In the genomic region with DNA sequence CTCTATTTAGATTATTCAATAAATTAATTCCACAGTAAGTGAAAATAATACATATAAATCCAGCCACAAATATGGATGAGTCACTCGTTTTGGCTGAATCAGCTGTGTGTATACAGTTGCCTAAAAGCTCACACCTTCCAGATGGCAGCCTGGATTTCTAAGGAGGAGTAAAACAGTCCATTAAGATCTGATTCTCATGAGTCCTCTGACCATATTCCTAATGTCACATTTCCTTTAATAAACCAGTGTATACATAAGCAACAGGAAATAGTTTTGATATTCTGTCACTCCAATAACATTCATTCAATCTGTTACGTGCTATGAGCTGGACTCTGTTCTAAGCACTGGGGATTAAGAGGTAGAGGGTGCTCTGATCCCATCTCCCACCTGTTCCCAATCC, we compare ENCODE assay signal across 20 cellular contexts. TPM values are rescaled to one million over a fixed set of nuclear protein-coding genes. Genes with fewer than 3 reads are reported as not detected.
DNase-seq lines count a peak whose midpoint lies in the region; TF ChIP-seq lines count a peak whose summit lies in the region.
"Had no signal": no experiment of that assay in that cellular context is flagged by ENCODE, and none has a peak within 500 bp of the region (broad histone marks: within the 10 kb centered on the region; RNA-seq: fewer than 3 reads in every experiment).

No MANE protein-coding gene starts in this region.

- no peak overlapping the region for H3K4me3 ChIP-seq in epithelial cell of esophagus (ENCODE audit: low read length)
- H3K4me3 ChIP-seq in osteoblast (ENCODE audit: insufficient read depth, low read length) = no peak overlapping the region
- no peak overlapping the region for H3K4me3 ChIP-seq in ovary
- H3K4me3 ChIP-seq: prostate gland had no signal

- H3K36me3 ChIP-seq in osteoblast (ENCODE audit: insufficient read depth, low read length) (peaks cover 27% of the 10 kb centered on the region), ovary (no peaks in the 10 kb centered on the region)
- H3K36me3 ChIP-seq: prostate gland had no signal

- peaks cover 12% of the 10 kb centered on the region for H3K4me1 ChIP-seq in osteoblast (ENCODE audit: insufficient read depth, low read length)
- no peaks in the 10 kb centered on the region for H3K4me1 ChIP-seq in ovary (ENCODE audit: insufficient read depth)
- H3K4me1 ChIP-seq: prostate gland had no signal

- H2AFZ ChIP-seq in osteoblast (ENCODE audit: low read length) = no peak overlapping the region

- H3K36me3 Mint-ChIP-seq in activated T-helper 1 cell treated with anti-CD3 and anti-CD28 coated beads, Interleukin-12 subunit alpha, Interleukin-12 subunit beta, Interleukin-2, Interleukin-4 antibody, amounts not matched to agents 30 ng/mL and 10 ng/mL and 1 ng/mL, durations not matched to agents 14 hours and 24 hours and 36 hours (ENCODE audit: low read depth) = peaks cover 31% of the 10 kb centered on the region

- TF ChIP-seq CTCF in epithelial cell of esophagus (IDR thresholded peaks at IDR 0.05; ENCODE audit: insufficient read depth, low read depth, low read length, missing control alignments) (no peak), osteoblast (IDR thresholded peaks at IDR 0.05; ENCODE audit: extremely low read depth, low read depth, low read length) (no peak), ovary (IDR thresholded peaks at IDR 0.05) (no peak)

- peaks cover 14% of the 10 kb centered on the region for H3K9me3 Mint-ChIP-seq in activated T-helper 1 cell treated with anti-CD3 and anti-CD28 coated beads, Interleukin-12 subunit alpha, Interleukin-12 subunit beta, Interleukin-2, Interleukin-4 antibody, amounts not matched to agents 30 ng/mL and 10 ng/mL and 1 ng/mL, durations not matched to agents 14 hours and 24 hours and 36 hours
- H3K9me3 Mint-ChIP-seq: CD4-positive, alpha-beta memory T cell; endodermal cell had no signal

- peak; percentile 57 for DNase-seq in Daoy (ENCODE audit: low read depth)
- peak; percentile 32 for DNase-seq in RKO (ENCODE audit: low spot score)
- peak; percentile 85 for DNase-seq in epithelial cell of esophagus (ENCODE audit: low read depth)
- peak; percentile 88 for DNase-seq in osteoblast (ENCODE audit: insufficient read length, low spot score, missing footprints)
- DNase-seq in activated T-helper 1 cell treated with anti-CD3 and anti-CD28 coated beads, Interleukin-12 subunit alpha, Interleukin-12 subunit beta, Interleukin-2, Interleukin-4 antibody, amounts not matched to agents 30 ng/mL and 10 ng/mL and 1 ng/mL, durations not matched to agents 14 hours and 24 hours and 36 hours (ENCODE audit: low spot score) = no peak
- no peak for DNase-seq in OCI-M1 (lab: John Stamatoyannopoulos, UW)
- no peak for DNase-seq in ovary
- DNase-seq in NCI-H146 treated with DMSO at 0.1 percent for 48 hours (lab: John Stamatoyannopoulos, UW; ENCODE audit: unreplicated experiment) = no peak
- DNase-seq: activated CD4-positive, alpha-beta T cell treated with anti-CD3 and anti-CD28 coated beads for 48 hours; activated T-cell treated with anti-CD3 and anti-CD28 coated beads, Interleukin-2, amount 50 U/mL, for 48 hours; anterior cingulate cortex; CD4-positive, alpha-beta memory T cell; endodermal cell; NCI-H1092 treated with DMSO at 0.1 percent for 48 hours; NCI-H345; stimulated activated CD4-positive, alpha-beta T cell treated with anti-CD3 and anti-CD28 coated beads, Interleukin-4, amount 100 ng/mL, for 4 hours; stimulated activated naive CD4-positive, alpha-beta T cell; T-helper 17 cell had no signal

- H3K27ac ChIP-seq in osteoblast (ENCODE audit: low read depth, low read length) (peak overlapping the region; percentile 56), ovary (no peak overlapping the region)
- H3K27ac ChIP-seq: prostate gland had no signal

- no peak for TF ChIP-seq EP300 in ovary (IDR thresholded peaks at IDR 0.05)

- no peak overlapping the region for H3K4me3 Mint-ChIP-seq in activated T-helper 1 cell treated with anti-CD3 and anti-CD28 coated beads, Interleukin-12 subunit alpha, Interleukin-12 subunit beta, Interleukin-2, Interleukin-4 antibody, amounts not matched to agents 30 ng/mL and 10 ng/mL and 1 ng/mL, durations not matched to agents 14 hours and 24 hours and 36 hours
- H3K4me3 Mint-ChIP-seq: CD4-positive, alpha-beta memory T cell; endodermal cell; T-helper 17 cell had no signal

- peak overlapping the region; percentile 16 for H3K4me2 ChIP-seq in osteoblast (ENCODE audit: insufficient read depth, low read length)

- H3K79me2 ChIP-seq in osteoblast (ENCODE audit: insufficient read depth, low read length) = no peaks in the 10 kb centered on the region

- no peaks in the 10 kb centered on the region for H3K27me3 ChIP-seq in osteoblast (ENCODE audit: insufficient read depth, low read length)
- H3K27me3 ChIP-seq in ovary = no peaks in the 10 kb centered on the region

- no peak overlapping the region for H3K27ac Mint-ChIP-seq in activated T-helper 1 cell treated with anti-CD3 and anti-CD28 coated beads, Interleukin-12 subunit alpha, Interleukin-12 subunit beta, Interleukin-2, Interleukin-4 antibody, amounts not matched to agents 30 ng/mL and 10 ng/mL and 1 ng/mL, durations not matched to agents 14 hours and 24 hours and 36 hours
- H3K27ac Mint-ChIP-seq: CD4-positive, alpha-beta memory T cell; endodermal cell; T-helper 17 cell had no signal

- no peaks in the 10 kb centered on the region for H4K20me1 ChIP-seq in osteoblast (ENCODE audit: insufficient read depth, low read length)

- intact Hi-C loops in activated T-helper 1 cell treated with anti-CD3 and anti-CD28 coated beads, Interleukin-12 subunit alpha, Interleukin-12 subunit beta, Interleukin-2, Interleukin-4 antibody, amounts not matched to agents 30 ng/mL and 10 ng/mL and 1 ng/mL, durations not matched to agents 14 hours and 24 hours and 36 hours (cut with micrococcal nuclease) = no loop called here
- intact Hi-C loops in ovary (cut with DNase I) = no loop called here

- 61 to 72% (median 71%) methylated on average over 2 of the region's 2 CpGs for WGBS in ovary, 3 donors

- H3K4me1 Mint-ChIP-seq in activated T-helper 1 cell treated with anti-CD3 and anti-CD28 coated beads, Interleukin-12 subunit alpha, Interleukin-12 subunit beta, Interleukin-2, Interleukin-4 antibody, amounts not matched to agents 30 ng/mL and 10 ng/mL and 1 ng/mL, durations not matched to agents 14 hours and 24 hours and 36 hours (ENCODE audit: low read depth) = peaks cover 29% of the 10 kb centered on the region
- H3K4me1 Mint-ChIP-seq: endodermal cell had no signal

- no peaks in the 10 kb centered on the region for H3K27me3 Mint-ChIP-seq in activated T-helper 1 cell treated with anti-CD3 and anti-CD28 coated beads, Interleukin-12 subunit alpha, Interleukin-12 subunit beta, Interleukin-2, Interleukin-4 antibody, amounts not matched to agents 30 ng/mL and 10 ng/mL and 1 ng/mL, durations not matched to agents 14 hours and 24 hours and 36 hours (ENCODE audit: insufficient read depth)
- H3K27me3 Mint-ChIP-seq: CD4-positive, alpha-beta memory T cell; T-helper 17 cell had no signal

- no peak for TF ChIP-seq POLR2A in ovary (IDR thresholded peaks at IDR 0.05)

- H3K9me3 ChIP-seq in osteoblast (ENCODE audit: low read depth, low read length) = no peaks in the 10 kb centered on the region
- H3K9me3 ChIP-seq in ovary = no peaks in the 10 kb centered on the region
- H3K9me3 ChIP-seq: prostate gland had no signal

RNA-seq across cellular contexts. Expression of a gene that starts 21.8 kb away (rescaled TPM):
- total RNA-seq in Daoy (2014; rRNA removed; shearing (Covaris generic)) = 20.5 and 21.6 TPM in 2 replicates
- total RNA-seq in osteoblast (28.2 and 29.5 TPM in 2 replicates), ovary (10 to 100 TPM in 6 of 7 donors, 1 to 10 TPM in 1; 9.1 to 20.4 (median 13.4) TPM)
- total RNA-seq in activated T-helper 1 cell treated with anti-CD3 and anti-CD28 coated beads, Interleukin-12 subunit alpha, Interleukin-12 subunit beta, Interleukin-2, Interleukin-4 antibody, amounts not matched to agents 30 ng/mL and 10 ng/mL and 1 ng/mL, durations not matched to agents 14 hours and 24 hours and 36 hours = 26.8 and 29.9 TPM in 2 replicates
- 10 to 100 TPM; 10.1 to 14.6 TPM for polyA plus RNA-seq in ovary

RNA-seq across cellular contexts. Expression of a gene that starts 57.0 kb away (rescaled TPM):
- not detected in 2 replicates for total RNA-seq in Daoy (2014; rRNA removed; shearing (Covaris generic))
- not detected in 2 replicates for total RNA-seq in osteoblast
- total RNA-seq in activated T-helper 1 cell treated with anti-CD3 and anti-CD28 coated beads, Interleukin-12 subunit alpha, Interleukin-12 subunit beta, Interleukin-2, Interleukin-4 antibody, amounts not matched to agents 30 ng/mL and 10 ng/mL and 1 ng/mL, durations not matched to agents 14 hours and 24 hours and 36 hours = 3.4 TPM in 2 replicates
- total RNA-seq in ovary = not detected
- polyA plus RNA-seq in ovary = not detected
- total RNA-seq: CD4-positive, alpha-beta memory T cell; endodermal cell; OCI-LY7; prostate gland had no signal

Comparison
In these comparisons a context has a peak if more than half of its experiments do, and no peak if none do; other contexts are left out.
1. DNase-seq: peak in Daoy (single experiment), RKO (single experiment), epithelial cell of esophagus (single experiment) and osteoblast (single experiment); none in activated T-helper 1 cell treated with anti-CD3 and anti-CD28 coated beads, Interleukin-12 subunit alpha, Interleukin-12 subunit beta, Interleukin-2, Interleukin-4 antibody, amounts not matched to agents 30 ng/mL and 10 ng/mL and 1 ng/mL, durations not matched to agents 14 hours and 24 hours and 36 hours (single experiment), OCI-M1 (single experiment), ovary (0 of 5) and NCI-H146 treated with DMSO at 0.1 percent for 48 hours (single experiment).